19 cellular contexts compared by ENCODE assay signal in the genomic region with DNA sequence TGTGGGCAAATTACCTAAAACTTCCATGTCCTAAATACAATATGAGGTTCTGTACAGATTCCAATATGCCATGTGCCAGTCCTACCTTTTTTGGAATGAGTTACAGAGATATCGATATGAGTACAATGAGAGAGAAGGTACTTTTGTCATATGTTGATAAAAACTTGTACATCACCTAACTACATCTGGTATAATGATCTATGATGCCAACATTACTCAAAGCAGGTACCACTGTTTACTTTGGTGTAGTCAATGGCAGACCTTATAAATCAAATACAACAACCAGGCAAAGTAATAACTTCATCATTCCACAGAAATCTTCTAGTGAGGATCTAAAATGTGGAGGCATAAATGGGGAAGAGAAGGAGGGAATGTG. TPM values are rescaled to one million over a fixed set of nuclear protein-coding genes. Genes with fewer than 3 reads are reported as not detected.
DNase-seq lines count a peak whose midpoint lies in the region; ATAC-seq, FAIRE-seq and TF ChIP-seq lines count a peak whose summit lies in the region.
"Had no signal": no experiment of that assay in that cellular context is flagged by ENCODE, and none has a peak within 500 bp of the region (broad histone marks: within the 10 kb centered on the region; RNA-seq: fewer than 3 reads in every experiment).

No MANE protein-coding gene starts in this region.

- H3K36me3 Mint-ChIP-seq in CD4-positive, alpha-beta memory T cell = peaks cover 53 to 75% of the 10 kb centered on the region in 2 donors
- H3K36me3 Mint-ChIP-seq in GM23338 (ENCODE audit: low read depth) = peaks cover 27% of the 10 kb centered on the region
- peaks cover 19% of the 10 kb centered on the region for H3K36me3 Mint-ChIP-seq in activated naive CD8-positive, alpha-beta T cell

- peak overlapping the region in 4 of 7 donors; percentile 1 to 81 (median 60) for H3K27ac Mint-ChIP-seq in CD4-positive, alpha-beta memory T cell
- H3K27ac Mint-ChIP-seq in GM23338 = peak overlapping the region; percentile 43; the same call in 1 of the 2 replicates
- H3K27ac Mint-ChIP-seq in activated naive CD8-positive, alpha-beta T cell = peak overlapping the region; percentile 95

- H3K27me3 ChIP-seq in CD4-positive, alpha-beta memory T cell (ENCODE audit: insufficient read depth, low read length) = no peaks in the 10 kb centered on the region
- no peaks in the 10 kb centered on the region for H3K27me3 ChIP-seq in GM23338 (ENCODE audit: insufficient read depth)
- no peaks in the 10 kb centered on the region for H3K27me3 ChIP-seq in keratinocyte (ENCODE audit: control insufficient read depth, extremely low read depth, insufficient read depth, low read length)
- H3K27me3 ChIP-seq: ascending aorta, BE2C, gastroesophageal sphincter, ovary had no signal

- ATAC-seq in GM23338 (no peak), GM18873 (IDR thresholded peaks at IDR 0.05; ENCODE audit: low FRiP score, unreplicated experiment) (no peak), HG03045 (IDR thresholded peaks at IDR 0.05; ENCODE audit: unreplicated experiment) (no peak)
- ATAC-seq: gastroesophageal sphincter, GM12878, left ventricle myocardium superior had no signal

- H2AFZ ChIP-seq in GM23338 (no peak overlapping the region), keratinocyte (ENCODE audit: control insufficient read depth, low read length) (no peak overlapping the region)

- H3K27ac ChIP-seq in CD4-positive, alpha-beta memory T cell (ENCODE audit: low read depth, low read length) = no peak overlapping the region
- H3K27ac ChIP-seq in GM23338 (ENCODE audit: low read depth) = no peak overlapping the region
- peak overlapping the region; percentile 51 for H3K27ac ChIP-seq in keratinocyte (ENCODE audit: control insufficient read depth, insufficient read depth, low read length)
- H3K27ac ChIP-seq: ascending aorta, gastroesophageal sphincter, ovary, thoracic aorta had no signal

- no peak overlapping the region for H3K4me3 ChIP-seq in CD4-positive, alpha-beta memory T cell (ENCODE audit: low read length in 2 of 2)
- H3K4me3 ChIP-seq in GM23338 (no peak overlapping the region), keratinocyte (ENCODE audit: control insufficient read depth in 2 of 3, extremely low read depth in 1 of 3, insufficient read depth in 2 of 3, low read depth in 1 of 3, low read length in 3 of 3) (peak overlapping the region in 1 of 3 experiments; percentile 1)
- H3K4me3 ChIP-seq: ascending aorta, gastroesophageal sphincter, GM12878, ovary, thoracic aorta had no signal

- intact Hi-C loops in CD4-positive, alpha-beta memory T cell (cut with micrococcal nuclease) = no loop called here

- dilution Hi-C loops in keratinocyte (cut with MboI; ENCODE audit: extremely low pct_ligation_motif_present, low sequenced_read_pairs) = no loop called here

- no peaks in the 10 kb centered on the region for H3F3A ChIP-seq in GM23338 (replicated peaks; ENCODE audit: low read depth)

- H3K79me2 ChIP-seq in GM23338 (replicated peaks; ENCODE audit: insufficient read depth) (no peaks in the 10 kb centered on the region), keratinocyte (ENCODE audit: control insufficient read depth, insufficient read depth, low read length) (peaks cover 2% of the 10 kb centered on the region)

- peak overlapping the region; percentile 13 for H3K9ac ChIP-seq in keratinocyte (ENCODE audit: control insufficient read depth, extremely low read depth, insufficient read depth, low read length)

- no peaks in the 10 kb centered on the region for H3K9me3 ChIP-seq in CD4-positive, alpha-beta memory T cell (ENCODE audit: control insufficient read depth in 1 of 2, low read length in 2 of 2)
- no peaks in the 10 kb centered on the region for H3K9me3 ChIP-seq in keratinocyte (ENCODE audit: control insufficient read depth, low read depth, low read length)
- H3K9me3 ChIP-seq: ascending aorta, BE2C, gastroesophageal sphincter, ovary, thoracic aorta had no signal

- H4K20me1 ChIP-seq in GM23338 (replicated peaks; ENCODE audit: insufficient read depth) (peaks cover 3% of the 10 kb centered on the region; the same call in 1 of the 2 replicates), keratinocyte (ENCODE audit: control insufficient read depth, extremely low read depth, insufficient read depth, low read length) (no peaks in the 10 kb centered on the region)

- no peak for FAIRE-seq in keratinocyte (lab: Jason Lieb, UNC)
- FAIRE-seq: colon, H1 had no signal

- H3K4me1 ChIP-seq in CD4-positive, alpha-beta memory T cell (ENCODE audit: insufficient read depth, low read length) = no peaks in the 10 kb centered on the region
- no peaks in the 10 kb centered on the region for H3K4me1 ChIP-seq in GM23338 (ENCODE audit: insufficient read depth)
- peaks cover 18% of the 10 kb centered on the region for H3K4me1 ChIP-seq in keratinocyte (ENCODE audit: control insufficient read depth, extremely low read depth, insufficient read depth, low read length)
- H3K4me1 ChIP-seq: ascending aorta, BE2C, gastroesophageal sphincter had no signal

- no peaks in the 10 kb centered on the region for H3K27me3 Mint-ChIP-seq in CD4-positive, alpha-beta memory T cell
- peaks cover 3% of the 10 kb centered on the region for H3K27me3 Mint-ChIP-seq in GM23338 (ENCODE audit: insufficient read depth, low read depth, poor library complexity)
- no peaks in the 10 kb centered on the region for H3K27me3 Mint-ChIP-seq in activated naive CD8-positive, alpha-beta T cell

- POLR2A ChIA-PET in CD4-positive, alpha-beta memory T cell (lab: Charles Lee; ENCODE audit: partially characterized antibody) = no interaction called here

- no peaks in the 10 kb centered on the region for H3K9me2 ChIP-seq in GM23338 (ENCODE audit: insufficient read depth)

- no peak for DNase-seq in CD4-positive, alpha-beta memory T cell
- DNase-seq in GM23338 (ENCODE audit: low spot score) (no peak), keratinocyte (ENCODE audit: low read depth, low spot score) (no peak), ecto neural progenitor cell (ENCODE audit: low spot score) (no peak)
- DNase-seq: BE2C, GDM1, left ventricle myocardium superior, NCI-H524, ovary, SHP77 had no signal

- CTCF ChIA-PET in CD4-positive, alpha-beta memory T cell (lab: Charles Lee; ENCODE audit: partially characterized antibody) = interaction anchor here (1.6 to 7.0 kb wide), 2 partner anchors 14 to 130 kb away, joined by 4 to 48 read pairs; partner anchors contain the start of gene TEP1

- TF ChIP-seq CTCF in GM23338 (conservative IDR thresholded peaks at IDR 0.05; ENCODE audit: low read depth in 2 of 2) (no peak), keratinocyte (optimal IDR thresholded peaks at IDR 0.05 in 1 of 3, IDR thresholded peaks at IDR 0.05 in 1 of 3, conservative IDR thresholded peaks at IDR 0.05 in 1 of 3; ENCODE audit: extremely low read depth in 1 of 3, insufficient read depth in 2 of 3, low read length in 3 of 3) (no peak)

- H3K9me1 ChIP-seq in keratinocyte (ENCODE audit: control insufficient read depth, extremely low read depth, insufficient read depth, low read length) = no peaks in the 10 kb centered on the region

- peaks cover 47% of the 10 kb centered on the region for H3K36me3 ChIP-seq in CD4-positive, alpha-beta memory T cell (ENCODE audit: insufficient read depth, low read length)
- H3K36me3 ChIP-seq in GM23338 (ENCODE audit: insufficient read depth) (no peaks in the 10 kb centered on the region; the same call in 1 of the 2 replicates), keratinocyte (ENCODE audit: control insufficient read depth in 2 of 2, extremely low read depth in 1 of 2, insufficient read depth in 2 of 2, low read length in 2 of 2) (peaks cover 23 to 25% of the 10 kb centered on the region in 2 experiments)
- H3K36me3 ChIP-seq: BE2C, ovary had no signal

- no peaks in the 10 kb centered on the region for H3K9me3 Mint-ChIP-seq in CD4-positive, alpha-beta memory T cell
- H3K9me3 Mint-ChIP-seq in GM23338 = no peaks in the 10 kb centered on the region
- no peaks in the 10 kb centered on the region for H3K9me3 Mint-ChIP-seq in activated naive CD8-positive, alpha-beta T cell (ENCODE audit: low read depth)

- no peak overlapping the region for H3K4me3 Mint-ChIP-seq in CD4-positive, alpha-beta memory T cell
- H3K4me3 Mint-ChIP-seq in GM23338 = no peak overlapping the region
- peak overlapping the region; percentile 78 for H3K4me3 Mint-ChIP-seq in activated naive CD8-positive, alpha-beta T cell

- H3K4me1 Mint-ChIP-seq in CD4-positive, alpha-beta memory T cell = peaks cover 14 to 24% (median 20%) of the 10 kb centered on the region in 4 donors
- H3K4me1 Mint-ChIP-seq in GM23338 = no peaks in the 10 kb centered on the region
- peaks cover 28% of the 10 kb centered on the region for H3K4me1 Mint-ChIP-seq in activated naive CD8-positive, alpha-beta T cell (ENCODE audit: low read depth)

- no peak overlapping the region for H3K4me2 ChIP-seq in GM23338
- H3K4me2 ChIP-seq in keratinocyte (ENCODE audit: control insufficient read depth, extremely low read depth, insufficient read depth, low read depth, low read length) = peak overlapping the region; percentile 76

RNA-seq across cellular contexts. Expression of gene TEP1, which starts 12.7 kb away (rescaled TPM):
- 10 to 100 TPM; 66.7 to 67.3 TPM for total RNA-seq in CD4-positive, alpha-beta memory T cell
- polyA plus RNA-seq in CD4-positive, alpha-beta memory T cell = 1 to 10 TPM in 1 of 2 donors, not detected in 1; 6.8 TPM
- 8.5 and 12.9 TPM in 2 replicates for total RNA-seq in GM23338 (2014; rRNA removed; shearing (Covaris generic))
- polyA plus RNA-seq in GM23338 (2016; fragmentation: Nextera tagmentation; extraction: Ambion mirVana) (3.0 and 3.2 TPM in 2 replicates), keratinocyte (12.5 to 16.6 TPM (median 12.8 TPM) in 3 replicates)
- 14.3 TPM for polyA plus RNA-seq in keratinocyte (2011; ENCODE audit: low read depth)
- polyA plus RNA-seq in keratinocyte (2011; cell fraction: cytosol; rRNA removed) = 5.5 and 8.1 TPM in 2 replicates
- polyA plus RNA-seq in keratinocyte (2011; cell fraction: nucleus; rRNA removed) = 66.0 and 69.7 TPM in 2 replicates
- 11.8 and 13.7 TPM in 2 replicates for polyA plus RNA-seq in keratinocyte (2012; ENCODE audit: low replicate concordance)
- polyA minus RNA-seq in keratinocyte = 28.9 to 36.6 TPM (median 36.0 TPM) in 3 replicates
- polyA minus RNA-seq in keratinocyte (2011; cell fraction: cytosol; rRNA and poly(A)+ RNA removed) = 6.7 TPM
- polyA minus RNA-seq in keratinocyte (2011; cell fraction: nucleus; rRNA and poly(A)+ RNA removed) = 36.3 and 58.8 TPM in 2 replicates

RNA-seq across cellular contexts. Expression of gene KLHL33, which starts 35.4 kb away (rescaled TPM):
- total RNA-seq in CD4-positive, alpha-beta memory T cell = under 1 TPM; 0.14 to 0.15 TPM
- polyA plus RNA-seq in CD4-positive, alpha-beta memory T cell = not detected
- 0.12 and 0.35 TPM in 2 replicates for total RNA-seq in GM23338 (2014; rRNA removed; shearing (Covaris generic))
- polyA plus RNA-seq in GM23338 (2016; fragmentation: Nextera tagmentation; extraction: Ambion mirVana) = 0.09 and 0.15 TPM in 2 replicates
- polyA plus RNA-seq in keratinocyte = not detected in 3 replicates
- not detected for polyA plus RNA-seq in keratinocyte (2011; ENCODE audit: low read depth)
- polyA plus RNA-seq in keratinocyte (2011; cell fraction: cytosol; rRNA removed) = not detected in 2 replicates
- polyA plus RNA-seq in keratinocyte (2011; cell fraction: nucleus; rRNA removed) = not detected in 2 replicates
- polyA plus RNA-seq in keratinocyte (2012; ENCODE audit: low replicate concordance) = not detected in 2 replicates
- polyA minus RNA-seq in keratinocyte = not detected in 3 replicates
- polyA minus RNA-seq in keratinocyte (2011; cell fraction: cytosol; rRNA and poly(A)+ RNA removed) = not detected
- polyA minus RNA-seq in keratinocyte (2011; cell fraction: nucleus; rRNA and poly(A)+ RNA removed) = not detected in 2 replicates
- total RNA-seq: ascending aorta had no signal

RNA-seq across cellular contexts. Expression of gene OSGEP, which starts 54.0 kb away (rescaled TPM):
- 10 to 100 TPM; 72.3 to 75.9 TPM for total RNA-seq in CD4-positive, alpha-beta memory T cell
- 10 to 100 TPM; 39.3 to 41.8 TPM for polyA plus RNA-seq in CD4-positive, alpha-beta memory T cell
- total RNA-seq in GM23338 (2014; rRNA removed; shearing (Covaris generic)) = 59.5 and 62.8 TPM in 2 replicates
- polyA plus RNA-seq in GM23338 (2016; fragmentation: Nextera tagmentation; extraction: Ambion mirVana) = 29.0 and 35.1 TPM in 2 replicates
- 28.8 to 36.6 TPM (median 34.5 TPM) in 3 replicates for polyA plus RNA-seq in keratinocyte
- polyA plus RNA-seq in keratinocyte (2011; ENCODE audit: low read depth) = 16.4 TPM
- 12.6 and 16.2 TPM in 2 replicates for polyA plus RNA-seq in keratinocyte (2011; cell fraction: cytosol; rRNA removed)
- 88.7 and 89.7 TPM in 2 replicates for polyA plus RNA-seq in keratinocyte (2011; cell fraction: nucleus; rRNA removed)
- 12.0 and 22.3 TPM in 2 replicates for polyA plus RNA-seq in keratinocyte (2012; ENCODE audit: low replicate concordance)
- polyA minus RNA-seq in keratinocyte = 23.5 to 35.4 TPM (median 27.6 TPM) in 3 replicates
- polyA minus RNA-seq in keratinocyte (2011; cell fraction: cytosol; rRNA and poly(A)+ RNA removed) = 21.3 TPM
- polyA minus RNA-seq in keratinocyte (2011; cell fraction: nucleus; rRNA and poly(A)+ RNA removed) = 23.6 and 26.4 TPM in 2 replicates

RNA-seq across cellular contexts. Expression of gene APEX1, which starts 54.4 kb away (rescaled TPM):
- total RNA-seq in CD4-positive, alpha-beta memory T cell = 100 to 1,000 TPM; 102 to 105 TPM
- 100 to 1,000 TPM; 138 to 144 TPM for polyA plus RNA-seq in CD4-positive, alpha-beta memory T cell
- 216 and 247 TPM in 2 replicates for total RNA-seq in GM23338 (2014; rRNA removed; shearing (Covaris generic))
- polyA plus RNA-seq in GM23338 (2016; fragmentation: Nextera tagmentation; extraction: Ambion mirVana) = 279 and 291 TPM in 2 replicates
- 211 to 234 TPM (median 212 TPM) in 3 replicates for polyA plus RNA-seq in keratinocyte
- 88.5 TPM for polyA plus RNA-seq in keratinocyte (2011; ENCODE audit: low read depth)
- polyA plus RNA-seq in keratinocyte (2011; cell fraction: cytosol; rRNA removed) = 197 and 230 TPM in 2 replicates
- 218 and 243 TPM in 2 replicates for polyA plus RNA-seq in keratinocyte (2011; cell fraction: nucleus; rRNA removed)
- 92.5 and 147 TPM in 2 replicates for polyA plus RNA-seq in keratinocyte (2012; ENCODE audit: low replicate concordance)
- polyA minus RNA-seq in keratinocyte = 160 to 254 TPM (median 181 TPM) in 3 replicates
- 72.9 TPM for polyA minus RNA-seq in keratinocyte (2011; cell fraction: cytosol; rRNA and poly(A)+ RNA removed)
- polyA minus RNA-seq in keratinocyte (2011; cell fraction: nucleus; rRNA and poly(A)+ RNA removed) = 27.0 and 46.1 TPM in 2 replicates

RNA-seq across cellular contexts. Expression of gene PARP2, which starts 57.1 kb away (rescaled TPM):
- 10 to 100 TPM; 20.3 to 25.0 TPM for total RNA-seq in CD4-positive, alpha-beta memory T cell
- polyA plus RNA-seq in CD4-positive, alpha-beta memory T cell = 10 to 100 TPM; 13.1 to 13.6 TPM
- 27.0 and 27.8 TPM in 2 replicates for total RNA-seq in GM23338 (2014; rRNA removed; shearing (Covaris generic))
- polyA plus RNA-seq in GM23338 (2016; fragmentation: Nextera tagmentation; extraction: Ambion mirVana) = 39.5 and 42.7 TPM in 2 replicates
- 13.8 to 24.7 TPM (median 24.1 TPM) in 3 replicates for polyA plus RNA-seq in keratinocyte
- 17.6 TPM for polyA plus RNA-seq in keratinocyte (2011; ENCODE audit: low read depth)
- polyA plus RNA-seq in keratinocyte (2011; cell fraction: cytosol; rRNA removed) = 13.0 and 20.7 TPM in 2 replicates
- polyA plus RNA-seq in keratinocyte (2011; cell fraction: nucleus; rRNA removed) = 36.4 and 45.0 TPM in 2 replicates
- 15.3 and 16.6 TPM in 2 replicates for polyA plus RNA-seq in keratinocyte (2012; ENCODE audit: low replicate concordance)
- 3.3 to 13.1 TPM (median 5.7 TPM) in 3 replicates for polyA minus RNA-seq in keratinocyte
- 6.7 TPM for polyA minus RNA-seq in keratinocyte (2011; cell fraction: cytosol; rRNA and poly(A)+ RNA removed)
- polyA minus RNA-seq in keratinocyte (2011; cell fraction: nucleus; rRNA and poly(A)+ RNA removed) = 2.3 and 10.2 TPM in 2 replicates

Comparison
In these comparisons a context has a peak if more than half of its experiments do, and no peak if none do; other contexts are left out.
1. H3K27ac Mint-ChIP-seq: peak in every context shown above with its lines; median percentile 95 in activated naive CD8-positive, alpha-beta T cell; 60 in CD4-positive, alpha-beta memory T cell; 43 in GM23338.